In genomic region chr4:21097026-21097425, GRCh38 we compare ENCODE assay signal across 16 cellular contexts.
"Had no signal": no experiment of that assay in that cellular context is flagged by ENCODE, and none has a peak within 500 bp of the region (broad histone marks: within the 10 kb centered on the region; RNA-seq: fewer than 3 reads in every experiment).

No MANE protein-coding gene starts in this region.

- H3K4me3 ChIP-seq: coronary artery, dorsolateral prefrontal cortex, esophagus squamous epithelium, smooth muscle cell, thyroid gland, upper lobe of left lung, uterus had no signal

- H3K36me3 Mint-ChIP-seq: natural killer cell had no signal

- H3K4me3 Mint-ChIP-seq: immature natural killer cell, natural killer cell, neural crest cell had no signal

- H3K4me1 Mint-ChIP-seq: neural crest cell had no signal

- DNase-seq: dorsolateral prefrontal cortex; effector CD8-positive, alpha-beta T cell; esophagus squamous epithelium; immature natural killer cell; kidney; natural killer cell; posterior cingulate gyrus; right cardiac atrium; stimulated activated CD4-positive, alpha-beta T cell treated with anti-CD3 and anti-CD28 coated beads, Interleukin-2, amount 100 ng/mL, for 48 hours; stimulated activated naive CD4-positive, alpha-beta T cell treated with Interleukin-2 at 50 U/mL for 16 hours; thyroid gland; upper lobe of left lung; uterus had no signal

- ATAC-seq: natural killer cell, right cardiac atrium had no signal

- H3K9me3 ChIP-seq: esophagus squamous epithelium, thyroid gland, upper lobe of left lung, uterus had no signal

- H3K27ac Mint-ChIP-seq: immature natural killer cell, natural killer cell had no signal

- H3K4me2 ChIP-seq: smooth muscle cell had no signal

- H3K27me3 ChIP-seq: dorsolateral prefrontal cortex, esophagus squamous epithelium, thyroid gland, upper lobe of left lung, uterus had no signal

- H3K36me3 ChIP-seq: esophagus squamous epithelium, thyroid gland, upper lobe of left lung, uterus had no signal

- H3K27ac ChIP-seq: coronary artery, dorsolateral prefrontal cortex, esophagus squamous epithelium, thyroid gland, upper lobe of left lung, uterus had no signal

- H3K4me1 ChIP-seq: esophagus squamous epithelium, thyroid gland, upper lobe of left lung, uterus had no signal
